In the genomic region with DNA sequence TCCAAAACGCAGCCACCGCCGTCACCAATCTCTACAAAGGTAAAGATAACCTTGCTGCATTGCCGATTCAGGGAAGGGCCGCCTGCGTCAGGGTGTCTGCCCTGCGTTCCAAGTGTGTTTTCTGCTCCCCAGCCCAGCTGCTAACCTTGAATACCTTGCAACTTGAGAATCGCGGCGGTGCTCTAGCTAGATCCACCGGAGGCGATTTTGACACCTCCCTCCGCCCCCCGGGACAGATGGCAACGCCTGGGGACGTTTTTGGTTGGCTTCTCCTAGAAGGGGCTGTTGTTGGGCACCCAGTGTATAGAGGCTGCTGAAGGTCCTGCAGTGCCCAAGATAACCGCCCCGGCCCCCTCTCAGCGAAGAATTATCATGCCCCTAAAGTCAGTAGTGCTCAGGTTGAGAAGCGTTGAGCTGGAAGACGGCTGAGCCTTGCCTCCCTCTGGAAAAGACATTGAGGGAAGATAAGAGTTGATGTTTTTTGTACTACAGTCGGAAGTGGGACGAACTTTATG, we compare ENCODE assay signal across 8 cellular contexts. TPM values are rescaled to one million over a fixed set of nuclear protein-coding genes. Genes with fewer than 3 reads are reported as not detected.
DNase-seq lines count a peak whose midpoint lies in the region; ATAC-seq and TF ChIP-seq lines count a peak whose summit lies in the region.

No MANE protein-coding gene starts in this region.

- H4K20me1 ChIP-seq in mammary epithelial cell (ENCODE audit: insufficient read depth, low read length): peaks cover 34% of the 10 kb centered on the region

- CTCF ChIA-PET in HEK293 (lab: Yijun Ruan, JAX): interaction anchor here (0.6 to 0.7 kb wide), 2 partner anchors 9 to 159 kb away, joined by 3 to 5 read pairs; no protein-coding TSS in a partner anchor
- CTCF ChIA-PET in RWPE1 (lab: Yijun Ruan, JAX): interaction anchor here (0.6 kb wide), 1 partner anchor 17 kb away, joined by 3 read pairs; no protein-coding TSS in a partner anchor
- CTCF ChIA-PET in mammary epithelial cell (lab: Charles Lee; ENCODE audit: low non-redundant PET): interaction anchor here (0.5 kb wide), 1 partner anchor 16 kb away, joined by 3 read pairs; no protein-coding TSS in a partner anchor

- H3K4me1 ChIP-seq in HEK293 (ENCODE audit: control insufficient read depth, insufficient read depth, low read length): peaks cover 11% of the 10 kb centered on the region
- H3K4me1 ChIP-seq in mammary epithelial cell (ENCODE audit: insufficient read depth, low read length): peaks cover 33% of the 10 kb centered on the region
- peaks cover 26% of the 10 kb centered on the region for H3K4me1 ChIP-seq in stomach smooth muscle (ENCODE audit: control insufficient read depth, insufficient read depth, low read length)

- H3K27ac ChIP-seq in HEK293 (ENCODE audit: extremely low read depth, low read depth, low read length) (peak overlapping the region; percentile 89), RWPE1 (peak overlapping the region; percentile 92), mammary epithelial cell (ENCODE audit: insufficient read depth, low read depth, low read length) (peak overlapping the region; percentile 72), stomach smooth muscle (ENCODE audit: low read length) (peak overlapping the region; percentile 90)

- dilution Hi-C loops in mammary epithelial cell (cut with HindIII; ENCODE audit: low sequenced_read_pairs): no loop called here

- WGBS in mammary epithelial cell (ENCODE audit: low coverage, missing lambda C conversion rate): 0% methylated on average over 11 of the region's 23 CpGs
- WGBS in lower leg skin, 2 donors: 1 to 2% methylated on average over 22 to 23 of the region's 23 CpGs

- peaks cover 66% of the 10 kb centered on the region for H3K79me2 ChIP-seq in mammary epithelial cell (ENCODE audit: insufficient read depth, low read length)

- POLR2A ChIA-PET in HEK293 (lab: Yijun Ruan, JAX) (interaction anchor here (0.7 to 3.2 kb wide), 6 partner anchors 9 to 85 kb away, joined by 3 to 76 read pairs (median 4); no protein-coding TSS in a partner anchor), RWPE1 (lab: Yijun Ruan, JAX; ENCODE audit: low non-redundant PET) (interaction anchor here (0.6 kb wide), 1 partner anchor 47 kb away, joined by 6 read pairs; no protein-coding TSS in a partner anchor)

- intact Hi-C loops in mammary epithelial cell (cut with micrococcal nuclease) (loop anchor here (10.0 kb wide), 1 partner anchor 128 kb away; a partner anchor contains a TSS), lower leg skin (cut with DNase I; ENCODE audit: low total_unique reads) (no loop called here)

- H3K4me2 ChIP-seq in mammary epithelial cell (ENCODE audit: insufficient read depth, low read depth, low read length): peak overlapping the region; percentile 88

- in situ Hi-C loops in mammary epithelial cell (cut with MboI; ENCODE audit: low sequenced_read_pairs in 2 of 2): no loop called here

- TF ChIP-seq CTCF in HEK293 (tag by site-specific recombination; IDR thresholded peaks at IDR 0.05) (no peak), RWPE1 (conservative IDR thresholded peaks at IDR 0.05; ENCODE audit: low read depth) (no peak), mammary epithelial cell (conservative IDR thresholded peaks at IDR 0.05 in 1 of 2, IDR thresholded peaks at IDR 0.05 in 1 of 2; ENCODE audit: extremely low read depth in 1 of 2, insufficient read depth in 1 of 2, low read depth in 1 of 2, low read length in 2 of 2) (no peak), lower leg skin (IDR thresholded peaks at IDR 0.05) (no peak)

- H3K9ac ChIP-seq in mammary epithelial cell (ENCODE audit: insufficient read depth, low read length): peak overlapping the region; percentile 66
- peak overlapping the region; percentile 90 for H3K9ac ChIP-seq in stomach smooth muscle (ENCODE audit: low read length in 2 of 2)

- no peak for TF ChIP-seq POLR2A in lower leg skin (IDR thresholded peaks at IDR 0.05)

- no peak overlapping the region for H2AFZ ChIP-seq in mammary epithelial cell (ENCODE audit: low read depth, low read length)

- ATAC-seq in GM19328 (IDR thresholded peaks at IDR 0.05; ENCODE audit: unreplicated experiment) (no peak), GM21576 (IDR thresholded peaks at IDR 0.05; ENCODE audit: unreplicated experiment) (no peak)

- H3K27me3 ChIP-seq in mammary epithelial cell (ENCODE audit: insufficient read depth, low read length) (no peaks in the 10 kb centered on the region), stomach smooth muscle (ENCODE audit: control insufficient read depth in 1 of 2, insufficient read depth in 2 of 2, low read length in 2 of 2) (no peaks in the 10 kb centered on the region)

- H3K36me3 ChIP-seq in HEK293 (ENCODE audit: control insufficient read depth in 2 of 2, insufficient read depth in 1 of 2, low read length in 2 of 2): peaks cover 14 to 48% of the 10 kb centered on the region in 2 experiments
- peaks cover 26% of the 10 kb centered on the region for H3K36me3 ChIP-seq in mammary epithelial cell (ENCODE audit: insufficient read depth, low read length)
- H3K36me3 ChIP-seq in stomach smooth muscle (ENCODE audit: control insufficient read depth in 2 of 2, insufficient read depth in 2 of 2, low read length in 2 of 2): peaks cover 4% of the 10 kb centered on the region in 2 donors

- no peaks in the 10 kb centered on the region for H3K9me3 ChIP-seq in HEK293 (ENCODE audit: control insufficient read depth, insufficient read depth, low read depth, low read length)
- no peaks in the 10 kb centered on the region for H3K9me3 ChIP-seq in mammary epithelial cell (replicated peaks; ENCODE audit: insufficient read depth, low read length)
- H3K9me3 ChIP-seq in stomach smooth muscle (ENCODE audit: control insufficient read depth in 2 of 2, low read length in 2 of 2): no peaks in the 10 kb centered on the region

- BruUV-seq in mammary epithelial cell (replicated peaks; lab: Mats Ljungman, UMichigan): no TSS peak

- H3K4me3 ChIP-seq in HEK293 (ENCODE audit: low read depth, low read length) (peak overlapping the region; percentile 99), mammary epithelial cell (replicated peaks in 1 of 3; ENCODE audit: insufficient read depth in 1 of 3, low read depth in 2 of 3, low read length in 3 of 3) (peak overlapping the region; percentile 67 to 86 (median 82)), lower leg skin (ENCODE audit: low read depth, poor library complexity, severe bottlenecking) (peak overlapping the region; percentile 89), stomach smooth muscle (ENCODE audit: low read length in 2 of 2) (peak overlapping the region; percentile 88 to 94)

- DNase-seq in RWPE1 (ENCODE audit: low spot score) (no peak), mammary epithelial cell (no peak), lower leg skin (ENCODE audit: low spot score in 2 of 2) (peak; percentile 44 to 88), iPS-NIHi11 (ENCODE audit: low spot score) (no peak)

TF ChIP-seq in HEK293, 187 proteins besides CTCF, POLR2A, EP300 and RAD21 (continues in another document):
- TF ChIP-seq, protein P1, sequence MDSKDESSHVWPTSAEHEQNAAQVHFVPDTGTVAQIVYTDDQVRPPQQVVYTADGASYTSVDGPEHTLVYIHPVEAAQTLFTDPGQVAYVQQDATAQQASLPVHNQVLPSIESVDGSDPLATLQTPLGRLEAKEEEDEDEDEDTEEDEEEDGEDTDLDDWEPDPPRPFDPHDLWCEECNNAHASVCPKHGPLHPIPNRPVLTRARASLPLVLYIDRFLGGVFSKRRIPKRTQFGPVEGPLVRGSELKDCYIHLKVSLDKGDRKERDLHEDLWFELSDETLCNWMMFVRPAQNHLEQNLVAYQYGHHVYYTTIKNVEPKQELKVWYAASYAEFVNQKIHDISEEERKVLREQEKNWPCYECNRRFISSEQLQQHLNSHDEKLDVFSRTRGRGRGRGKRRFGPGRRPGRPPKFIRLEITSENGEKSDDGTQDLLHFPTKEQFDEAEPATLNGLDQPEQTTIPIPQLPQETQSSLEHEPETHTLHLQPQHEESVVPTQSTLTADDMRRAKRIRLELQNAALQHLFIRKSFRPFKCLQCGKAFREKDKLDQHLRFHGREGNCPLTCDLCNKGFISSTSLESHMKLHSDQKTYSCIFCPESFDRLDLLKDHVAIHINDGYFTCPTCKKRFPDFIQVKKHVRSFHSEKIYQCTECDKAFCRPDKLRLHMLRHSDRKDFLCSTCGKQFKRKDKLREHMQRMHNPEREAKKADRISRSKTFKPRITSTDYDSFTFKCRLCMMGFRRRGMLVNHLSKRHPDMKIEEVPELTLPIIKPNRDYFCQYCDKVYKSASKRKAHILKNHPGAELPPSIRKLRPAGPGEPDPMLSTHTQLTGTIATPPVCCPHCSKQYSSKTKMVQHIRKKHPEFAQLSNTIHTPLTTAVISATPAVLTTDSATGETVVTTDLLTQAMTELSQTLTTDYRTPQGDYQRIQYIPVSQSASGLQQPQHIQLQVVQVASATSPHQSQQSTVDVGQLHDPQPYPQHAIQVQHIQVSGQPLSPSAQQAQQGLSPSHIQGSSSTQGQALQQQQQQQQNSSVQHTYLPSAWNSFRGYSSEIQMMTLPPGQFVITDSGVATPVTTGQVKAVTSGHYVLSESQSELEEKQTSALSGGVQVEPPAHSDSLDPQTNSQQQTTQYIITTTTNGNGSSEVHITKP (tag by site-specific recombination; IDR thresholded peaks at IDR 0.05): peak; percentile 72
- TF ChIP-seq SP2 (tag by site-specific recombination; IDR thresholded peaks at IDR 0.05) (peak; percentile 12), ZNF341 (tag by site-specific recombination; IDR thresholded peaks at IDR 0.05; ENCODE audit: low read depth) (peak; percentile 82)

RNA-seq across cellular contexts. Expression of a gene that starts 1.6 kb away (rescaled TPM):
- total RNA-seq in mammary epithelial cell (100 to 1,000 TPM in 1 of 2 donors, 10 to 100 TPM in 1; 92.6 to 124 TPM), lower leg skin (10 to 100 TPM; 39.1 to 53.1 (median 47.1) TPM)
- 21.6 TPM for polyA plus RNA-seq in mammary epithelial cell
- polyA minus RNA-seq in mammary epithelial cell: 84.4 TPM

Comparison
In these comparisons a context has a peak if more than half of its experiments do, and no peak if none do; other contexts are left out.
1. DNase-seq: peak in lower leg skin (2 of 2); none in RWPE1 (single experiment), mammary epithelial cell (single experiment) and iPS-NIHi11 (single experiment).
2. Peak in every context shown above with its lines, with median percentiles within 50 percentile points of each other: H3K27ac ChIP-seq and H3K4me3 ChIP-seq.